Comparison of ENCODE assay signal across 13 cellular contexts in genomic region chrX:134717698-134718328, GRCh38. TPM values are rescaled to one million over a fixed set of nuclear protein-coding genes. Genes with fewer than 3 reads are reported as not detected.
A peak's percentile ranks its signal among the peaks of the same experiment; 100 is the strongest.
DNase-seq lines count a peak whose midpoint lies in the region; TF ChIP-seq lines count a peak whose summit lies in the region.
"Had no signal": no experiment of that assay in that cellular context is flagged by ENCODE, and none has a peak within 500 bp of the region (broad histone marks: within the 10 kb centered on the region; RNA-seq: fewer than 3 reads in every experiment).

No MANE protein-coding gene starts in this region.

- H3K27me3 ChIP-seq in left ventricle myocardium inferior (ENCODE audit: low read depth) (no peaks in the 10 kb centered on the region), SJCRH30 (no peaks in the 10 kb centered on the region), ovary (no peaks in the 10 kb centered on the region)

- H3K4me3 ChIP-seq in left ventricle myocardium inferior (no peak overlapping the region), SJCRH30 (no peak overlapping the region), ovary (no peak overlapping the region)
- H3K4me3 ChIP-seq: heart right ventricle, right lobe of liver had no signal

- H3K9me3 Mint-ChIP-seq in type B pancreatic cell, result peaks cover 6% of the 10 kb centered on the region
- H3K9me3 Mint-ChIP-seq: activated CD4-positive, alpha-beta T cell treated with anti-CD3 and anti-CD28 coated beads, Interleukin-2, amount 10 ng/mL, durations not matched to agents 24 days and 14 days had no signal

- peaks cover 6% of the 10 kb centered on the region for H3K4me1 ChIP-seq in left ventricle myocardium inferior
- peaks cover 24% of the 10 kb centered on the region for H3K4me1 ChIP-seq in SJCRH30
- peaks cover 6% of the 10 kb centered on the region for H3K4me1 ChIP-seq in ovary (ENCODE audit: insufficient read depth)
- H3K4me1 ChIP-seq: right lobe of liver had no signal

- H3K36me3 ChIP-seq in left ventricle myocardium inferior (no peaks in the 10 kb centered on the region), SJCRH30 (no peaks in the 10 kb centered on the region), ovary (no peaks in the 10 kb centered on the region)
- H3K36me3 ChIP-seq: heart right ventricle, right lobe of liver had no signal

- H3K27ac ChIP-seq in left ventricle myocardium inferior (replicated peaks), result peak overlapping the region; percentile 42
- H3K27ac ChIP-seq in SJCRH30, result peak overlapping the region; percentile 76
- H3K27ac ChIP-seq in ovary, result no peak overlapping the region
- H3K27ac ChIP-seq: right lobe of liver had no signal

- no peak overlapping the region for H3K4me3 Mint-ChIP-seq in type B pancreatic cell
- H3K4me3 Mint-ChIP-seq: activated CD4-positive, alpha-beta T cell treated with anti-CD3 and anti-CD28 coated beads, Interleukin-2, amount 10 ng/mL, durations not matched to agents 24 days and 14 days had no signal

- TF ChIP-seq CTCF in left ventricle myocardium inferior (IDR thresholded peaks at IDR 0.05; ENCODE audit: borderline replicate concordance) (no peak), type B pancreatic cell (conservative IDR thresholded peaks at IDR 0.05) (no peak), ovary (IDR thresholded peaks at IDR 0.05) (no peak)

- no peak for TF ChIP-seq POLR2A in ovary (IDR thresholded peaks at IDR 0.05)

- peak overlapping the region; percentile 19 for H3K27ac Mint-ChIP-seq in type B pancreatic cell

- no peaks in the 10 kb centered on the region for H3K27me3 Mint-ChIP-seq in type B pancreatic cell

- H3K4me1 Mint-ChIP-seq in type B pancreatic cell (ENCODE audit: unreplicated experiment), result peaks cover 5% of the 10 kb centered on the region

- TF ChIP-seq EP300 in ovary (IDR thresholded peaks at IDR 0.05), result no peak

- intact Hi-C loops in left ventricle myocardium inferior (cut with micrococcal nuclease), result no loop called here
- intact Hi-C loops in cardiac septum (cut with DNase I), result no loop called here
- intact Hi-C loops in ovary (cut with DNase I), result no loop called here

- H3K9me3 ChIP-seq in left ventricle myocardium inferior (replicated peaks) (no peaks in the 10 kb centered on the region), SJCRH30 (replicated peaks) (no peaks in the 10 kb centered on the region; the same call in 1 of the 2 replicates), ovary (no peaks in the 10 kb centered on the region)
- H3K9me3 ChIP-seq: right lobe of liver had no signal

- WGBS in ovary, 3 donors, result 70 to 81% (median 77%) methylated on average over 1 of the region's 1 CpG

- no peak for DNase-seq in left ventricle myocardium inferior
- no peak for DNase-seq in cardiac septum (ENCODE audit: low spot score)
- peak; percentile 26 to 56 for DNase-seq in SJCRH30
- DNase-seq in hepatic stellate cell (ENCODE audit: low spot score), result peak; percentile 21
- no peak for DNase-seq in type B pancreatic cell (ENCODE audit: extremely low spot score, unreplicated experiment)
- no peak for DNase-seq in ovary
- no peak for DNase-seq in kidney glomerular epithelial cell (lab: John Stamatoyannopoulos, UW)
- DNase-seq in activated effector memory CD4-positive, alpha-beta T cell treated with anti-CD3 and anti-CD28 coated beads, Interleukin-2, amount 50 U/mL, for 16 hours, result no peak
- DNase-seq: Karpas-422, right lobe of liver had no signal

- H3K36me3 Mint-ChIP-seq in type B pancreatic cell, result no peaks in the 10 kb centered on the region

RNA-seq across cellular contexts. Expression of gene PLAC1, which starts 59.5 kb away (rescaled TPM):
- total RNA-seq in left ventricle myocardium inferior, result not detected
- not detected for total RNA-seq in cardiac septum
- total RNA-seq in SJCRH30 (2014; rRNA removed; shearing (Covaris generic)), result 2.7 and 4.0 TPM in 2 replicates
- total RNA-seq in type B pancreatic cell (ENCODE audit: low replicate concordance), result 0.43 TPM in 1 of 2 replicates, not detected in the other
- total RNA-seq in ovary, result under 1 TPM in 3 of 7 donors, not detected in 4; 0.30 to 0.62 (median 0.40) TPM
- polyA plus RNA-seq in ovary, result under 1 TPM; 0.12 to 0.43 TPM
- total RNA-seq: activated CD4-positive, alpha-beta T cell treated with anti-CD3 and anti-CD28 coated beads, Interleukin-2, amount 10 ng/mL, durations not matched to agents 24 days and 14 days; heart right ventricle; mononuclear cell; right lobe of liver had no signal
- polyA plus RNA-seq: heart right ventricle had no signal

Comparison
In these comparisons a context has a peak if more than half of its experiments do, and no peak if none do; other contexts are left out.
1. DNase-seq: peak in SJCRH30 (2 of 2) and hepatic stellate cell (single experiment); none in left ventricle myocardium inferior (single experiment), cardiac septum (single experiment), type B pancreatic cell (single experiment), ovary (0 of 5), kidney glomerular epithelial cell (single experiment) and activated effector memory CD4-positive, alpha-beta T cell treated with anti-CD3 and anti-CD28 coated beads, Interleukin-2, amount 50 U/mL, for 16 hours (single experiment).
2. H3K27ac ChIP-seq: peak in left ventricle myocardium inferior (single experiment) and SJCRH30 (single experiment); none in ovary (0 of 2).